14 cellular contexts compared by ENCODE assay signal in genomic region chr2:171244970-171245782, GRCh38.
DNase-seq lines count a peak whose midpoint lies in the region; ATAC-seq and TF ChIP-seq lines count a peak whose summit lies in the region.
"Had no signal": no experiment of that assay in that cellular context is flagged by ENCODE, and none has a peak within 500 bp of the region (broad histone marks: within the 10 kb centered on the region; RNA-seq: fewer than 3 reads in every experiment).

No MANE protein-coding gene starts in this region.

- H3K4me3 ChIP-seq in PC-9 (no peak overlapping the region), esophagus muscularis mucosa (no peak overlapping the region), ascending aorta (no peak overlapping the region)

- H3K36me3 Mint-ChIP-seq in activated CD4-positive, alpha-beta memory T cell treated with anti-CD3 and anti-CD28 coated beads for 36 hours: no peaks in the 10 kb centered on the region
- H3K36me3 Mint-ChIP-seq in activated CD4-positive, alpha-beta memory T cell treated with anti-CD3 and anti-CD28 coated beads, Interleukin-2, amount 10 ng/mL, durations not matched to agents 7 days and 5 days (ENCODE audit: low read depth): peaks cover 20% of the 10 kb centered on the region
- H3K36me3 Mint-ChIP-seq in stimulated activated memory B cell treated with anti-CD40 and anti-IgM and Interleukin-4, amounts not matched to agents 10 μg/mL and 1 μg/mL and 100 μg/mL, for 72 hours: peaks cover 15% of the 10 kb centered on the region

- TF ChIP-seq POLR2A in esophagus muscularis mucosa (IDR thresholded peaks at IDR 0.05; ENCODE audit: low read depth): no peak

- H4K20me1 ChIP-seq in PC-9 (ENCODE audit: insufficient read depth): no peaks in the 10 kb centered on the region

- H3K9me3 Mint-ChIP-seq in activated CD4-positive, alpha-beta memory T cell treated with anti-CD3 and anti-CD28 coated beads for 36 hours: peaks cover 15% of the 10 kb centered on the region
- peaks cover 16% of the 10 kb centered on the region for H3K9me3 Mint-ChIP-seq in activated CD4-positive, alpha-beta memory T cell treated with anti-CD3 and anti-CD28 coated beads, Interleukin-2, amount 10 ng/mL, durations not matched to agents 7 days and 5 days
- peaks cover 12% of the 10 kb centered on the region for H3K9me3 Mint-ChIP-seq in stimulated activated memory B cell treated with anti-CD40 and anti-IgM and Interleukin-4, amounts not matched to agents 10 μg/mL and 1 μg/mL and 100 μg/mL, for 72 hours

- no peak for TF ChIP-seq EP300 in esophagus muscularis mucosa (IDR thresholded peaks at IDR 0.05)

- H2AFZ ChIP-seq in PC-9: no peak overlapping the region

- H3F3A ChIP-seq in PC-9 (ENCODE audit: insufficient read depth, low read depth): peaks cover 34% of the 10 kb centered on the region

- H3K4me3 Mint-ChIP-seq in activated CD4-positive, alpha-beta memory T cell treated with anti-CD3 and anti-CD28 coated beads for 36 hours: no peak overlapping the region
- H3K4me3 Mint-ChIP-seq in activated CD4-positive, alpha-beta memory T cell treated with anti-CD3 and anti-CD28 coated beads, Interleukin-2, amount 10 ng/mL, durations not matched to agents 7 days and 5 days: no peak overlapping the region
- no peak overlapping the region for H3K4me3 Mint-ChIP-seq in stimulated activated memory B cell treated with anti-CD40 and anti-IgM and Interleukin-4, amounts not matched to agents 10 μg/mL and 1 μg/mL and 100 μg/mL, for 72 hours
- H3K4me3 Mint-ChIP-seq: activated naive CD8-positive, alpha-beta T cell; H9 had no signal

- H3K27me3 ChIP-seq in PC-9 (ENCODE audit: insufficient read depth, low read depth): no peaks in the 10 kb centered on the region
- no peaks in the 10 kb centered on the region for H3K27me3 ChIP-seq in esophagus muscularis mucosa
- H3K27me3 ChIP-seq in ascending aorta: no peaks in the 10 kb centered on the region

- 86% methylated on average over 2 of the region's 2 CpGs for WGBS in esophagus muscularis mucosa

- CTCF ChIA-PET in activated CD4-positive, alpha-beta memory T cell treated with anti-CD3 and anti-CD28 coated beads for 36 hours (lab: Charles Lee): interaction anchor here (1.4 kb wide), 1 partner anchor 171 kb away, joined by 5 read pairs; no protein-coding TSS in a partner anchor
- CTCF ChIA-PET in activated CD4-positive, alpha-beta memory T cell treated with anti-CD3 and anti-CD28 coated beads, Interleukin-2, amount 10 ng/mL, durations not matched to agents 7 days and 5 days (lab: Charles Lee): no interaction called here
- CTCF ChIA-PET in PC-9 (lab: Charles Lee): no interaction called here

- intact Hi-C loops in activated CD4-positive, alpha-beta memory T cell treated with anti-CD3 and anti-CD28 coated beads for 36 hours (cut with micrococcal nuclease): loop anchor here (2.0 to 5.0 kb wide), 3 partner anchors 172 to 318 kb away; partner anchors contain the start of gene GORASP2
- intact Hi-C loops in PC-9 (cut with micrococcal nuclease; ENCODE audit: unreplicated experiment) (loop anchor here (5.0 kb wide), 1 partner anchor 273 kb away; no protein-coding TSS in a partner anchor), esophagus muscularis mucosa (cut with DNase I) (no loop called here), ascending aorta (cut with DNase I) (no loop called here)

- TF ChIP-seq CTCF in PC-9 (conservative IDR thresholded peaks at IDR 0.05): no peak
- TF ChIP-seq CTCF in esophagus muscularis mucosa (IDR thresholded peaks at IDR 0.05): no peak
- TF ChIP-seq CTCF in ascending aorta (IDR thresholded peaks at IDR 0.05): no peak

- BruUV-seq in PC-9 (replicated peaks; lab: Mats Ljungman, UMichigan): TSS peak; percentile 86

- POLR2A ChIA-PET in activated CD4-positive, alpha-beta memory T cell treated with anti-CD3 and anti-CD28 coated beads for 36 hours (lab: Charles Lee): no interaction called here
- POLR2A ChIA-PET in activated CD4-positive, alpha-beta memory T cell treated with anti-CD3 and anti-CD28 coated beads, Interleukin-2, amount 10 ng/mL, durations not matched to agents 7 days and 5 days (lab: Charles Lee): interaction anchor here (0.7 kb wide), 1 partner anchor 24 kb away, joined by 3 read pairs; no protein-coding TSS in a partner anchor
- POLR2A ChIA-PET in PC-9 (lab: Charles Lee; ENCODE audit: unreplicated experiment): no interaction called here

- H3K36me3 ChIP-seq in PC-9 (ENCODE audit: low read depth) (peaks cover 22% of the 10 kb centered on the region), esophagus muscularis mucosa (no peaks in the 10 kb centered on the region), ascending aorta (no peaks in the 10 kb centered on the region)

- H3K79me2 ChIP-seq in PC-9 (ENCODE audit: low read depth): no peaks in the 10 kb centered on the region

- peak overlapping the region; percentile 99 for H3K27ac ChIP-seq in PC-9
- no peak overlapping the region for H3K27ac ChIP-seq in esophagus muscularis mucosa (replicated peaks in 1 of 4)
- no peak overlapping the region for H3K27ac ChIP-seq in ascending aorta

- peak; percentile 13 for DNase-seq in activated CD4-positive, alpha-beta memory T cell treated with anti-CD3 and anti-CD28 coated beads for 36 hours
- DNase-seq in activated CD4-positive, alpha-beta memory T cell treated with anti-CD3 and anti-CD28 coated beads, Interleukin-2, amount 10 ng/mL, durations not matched to agents 7 days and 5 days: no peak
- DNase-seq in PC-9 (peak; percentile 13 to 67), esophagus muscularis mucosa (ENCODE audit: extremely low spot score) (peak; percentile 7), T1000 (lab: John Stamatoyannopoulos, UW) (no peak), ascending aorta (ENCODE audit: low spot score in 2 of 2) (no peak), NCI-H2081 treated with DMSO at 0.1 percent for 48 hours (lab: John Stamatoyannopoulos, UW) (no peak)
- DNase-seq: activated CD4-positive, alpha-beta T cell treated with anti-CD3 and anti-CD28 coated beads for 48 hours; effector CD8-positive, alpha-beta T cell; H9; NCI-H1105 had no signal

- H3K9me2 ChIP-seq in PC-9 (ENCODE audit: insufficient read depth): no peaks in the 10 kb centered on the region

- peak overlapping the region; percentile 39 for H3K4me2 ChIP-seq in PC-9

- peaks cover 50% of the 10 kb centered on the region for H3K4me1 Mint-ChIP-seq in activated CD4-positive, alpha-beta memory T cell treated with anti-CD3 and anti-CD28 coated beads for 36 hours (ENCODE audit: low read depth)
- H3K4me1 Mint-ChIP-seq in activated CD4-positive, alpha-beta memory T cell treated with anti-CD3 and anti-CD28 coated beads, Interleukin-2, amount 10 ng/mL, durations not matched to agents 7 days and 5 days: peaks cover 34% of the 10 kb centered on the region
- peaks cover 27% of the 10 kb centered on the region for H3K4me1 Mint-ChIP-seq in stimulated activated memory B cell treated with anti-CD40 and anti-IgM and Interleukin-4, amounts not matched to agents 10 μg/mL and 1 μg/mL and 100 μg/mL, for 72 hours

- no peak for ATAC-seq in stimulated activated memory B cell treated with anti-CD40 and anti-IgM and Interleukin-4, amounts not matched to agents 10 μg/mL and 1 μg/mL and 100 μg/mL, for 72 hours
- ATAC-seq: SK-N-SH treated with all-trans-retinoic acid at 6 μM for 48 hours had no signal

- no peak overlapping the region for H3K27ac Mint-ChIP-seq in activated CD4-positive, alpha-beta memory T cell treated with anti-CD3 and anti-CD28 coated beads for 36 hours
- H3K27ac Mint-ChIP-seq in activated CD4-positive, alpha-beta memory T cell treated with anti-CD3 and anti-CD28 coated beads, Interleukin-2, amount 10 ng/mL, durations not matched to agents 7 days and 5 days: no peak overlapping the region
- peak overlapping the region; percentile 29 for H3K27ac Mint-ChIP-seq in stimulated activated memory B cell treated with anti-CD40 and anti-IgM and Interleukin-4, amounts not matched to agents 10 μg/mL and 1 μg/mL and 100 μg/mL, for 72 hours

- H3K4me1 ChIP-seq in PC-9 (replicated peaks; ENCODE audit: insufficient read depth) (peaks cover 26% of the 10 kb centered on the region), esophagus muscularis mucosa (no peaks in the 10 kb centered on the region), ascending aorta (no peaks in the 10 kb centered on the region)

- no peaks in the 10 kb centered on the region for H3K27me3 Mint-ChIP-seq in activated CD4-positive, alpha-beta memory T cell treated with anti-CD3 and anti-CD28 coated beads for 36 hours
- H3K27me3 Mint-ChIP-seq in activated CD4-positive, alpha-beta memory T cell treated with anti-CD3 and anti-CD28 coated beads, Interleukin-2, amount 10 ng/mL, durations not matched to agents 7 days and 5 days: peaks cover 4% of the 10 kb centered on the region
- no peaks in the 10 kb centered on the region for H3K27me3 Mint-ChIP-seq in stimulated activated memory B cell treated with anti-CD40 and anti-IgM and Interleukin-4, amounts not matched to agents 10 μg/mL and 1 μg/mL and 100 μg/mL, for 72 hours
- H3K27me3 Mint-ChIP-seq: activated naive CD8-positive, alpha-beta T cell had no signal

- peaks cover 42% of the 10 kb centered on the region for H3K9me3 ChIP-seq in PC-9 (ENCODE audit: insufficient read depth, low read depth)
- peaks cover 0 to 14% (median 8%) of the 10 kb centered on the region in 4 donors for H3K9me3 ChIP-seq in esophagus muscularis mucosa
- no peaks in the 10 kb centered on the region for H3K9me3 ChIP-seq in ascending aorta

Comparison
In these comparisons a context has a peak if more than half of its experiments do, and no peak if none do; other contexts are left out.
1. DNase-seq: peak in activated CD4-positive, alpha-beta memory T cell treated with anti-CD3 and anti-CD28 coated beads for 36 hours (single experiment), PC-9 (2 of 2) and esophagus muscularis mucosa (single experiment); none in activated CD4-positive, alpha-beta memory T cell treated with anti-CD3 and anti-CD28 coated beads, Interleukin-2, amount 10 ng/mL, durations not matched to agents 7 days and 5 days (single experiment), T1000 (single experiment), ascending aorta (0 of 2) and NCI-H2081 treated with DMSO at 0.1 percent for 48 hours (single experiment).
2. intact Hi-C loops: an anchor here in activated CD4-positive, alpha-beta memory T cell treated with anti-CD3 and anti-CD28 coated beads for 36 hours (2.0 to 5.0 kb wide) and PC-9 (5.0 kb wide); none called in esophagus muscularis mucosa and ascending aorta.